9 cellular contexts compared by ENCODE assay signal in genomic region chr3:42072583-42072924, GRCh38. TPM values are rescaled to one million over a fixed set of nuclear protein-coding genes. Genes with fewer than 3 reads are reported as not detected.
DNase-seq lines count a peak whose midpoint lies in the region; ATAC-seq and TF ChIP-seq lines count a peak whose summit lies in the region.
"Had no signal": no experiment of that assay in that cellular context is flagged by ENCODE, and none has a peak within 500 bp of the region (broad histone marks: within the 10 kb centered on the region; RNA-seq: fewer than 3 reads in every experiment).

No MANE protein-coding gene starts in this region.

- peaks cover 21% of the 10 kb centered on the region for H3K9me3 Mint-ChIP-seq in glutamatergic neuron (ENCODE audit: unreplicated experiment)
- peaks cover 6% of the 10 kb centered on the region for H3K9me3 Mint-ChIP-seq in T-helper 2 cell treated with Interferon-gamma antibody and Interleukin-4, amounts not matched to agents 5 μg/mL and 100 μg/mL, for 36 hours

- H3K4me3 Mint-ChIP-seq in glutamatergic neuron (ENCODE audit: unreplicated experiment): peak overlapping the region; percentile 68
- H3K4me3 Mint-ChIP-seq in T-helper 2 cell treated with Interferon-gamma antibody and Interleukin-4, amounts not matched to agents 5 μg/mL and 100 μg/mL, for 36 hours: no peak overlapping the region

- no peaks in the 10 kb centered on the region for H4K20me1 ChIP-seq in SU-DHL-6 (ENCODE audit: low read depth, low read length)

- H3K4me2 ChIP-seq in SU-DHL-6 (ENCODE audit: low read depth, low read length, poor library complexity, severe bottlenecking): peak overlapping the region; percentile 68

- ATAC-seq in GM21528 (IDR thresholded peaks at IDR 0.05; ENCODE audit: low FRiP score, unreplicated experiment): peak; percentile 16

- H2AFZ ChIP-seq in SU-DHL-6 (ENCODE audit: low read depth, low read length, severe bottlenecking): no peak overlapping the region

- TF ChIP-seq CTCF in SU-DHL-6 (IDR thresholded peaks at IDR 0.05; ENCODE audit: insufficient read depth, low read length, poor library complexity, severe bottlenecking) (no peak), glutamatergic neuron (IDR thresholded peaks at IDR 0.05; ENCODE audit: partially characterized antibody, unreplicated experiment) (no peak)

- peaks cover 31% of the 10 kb centered on the region for H3F3A ChIP-seq in SU-DHL-6 (ENCODE audit: insufficient read depth)

- H3K9ac ChIP-seq in SU-DHL-6 (ENCODE audit: low read length) (peak overlapping the region; percentile 30), skeletal muscle tissue (ENCODE audit: low read depth in 1 of 3, low read length in 3 of 3) (peak overlapping the region; percentile 62 to 90 (median 83))

- H3K4me3 ChIP-seq in SU-DHL-6 (ENCODE audit: insufficient read depth, low read length, poor library complexity, severe bottlenecking) (peak overlapping the region; percentile 4), skeletal muscle tissue (ENCODE audit: low read length in 3 of 3) (peak overlapping the region; percentile 66 to 75 (median 72))

- H3K27ac Mint-ChIP-seq in glutamatergic neuron (ENCODE audit: unreplicated experiment): peak overlapping the region; percentile 69
- H3K27ac Mint-ChIP-seq in T-helper 2 cell treated with Interferon-gamma antibody and Interleukin-4, amounts not matched to agents 5 μg/mL and 100 μg/mL, for 36 hours: no peak overlapping the region

- H3K79me2 ChIP-seq in SU-DHL-6 (ENCODE audit: insufficient read depth, low read length): peaks cover 96% of the 10 kb centered on the region

- H3K4me1 ChIP-seq in skeletal muscle tissue (ENCODE audit: control insufficient read depth in 3 of 3, insufficient read depth in 3 of 3, low read length in 3 of 3): peaks cover 57 to 64% (median 62%) of the 10 kb centered on the region in 3 donors

- H3K27me3 ChIP-seq in SU-DHL-6 (ENCODE audit: low read length): no peaks in the 10 kb centered on the region
- no peaks in the 10 kb centered on the region for H3K27me3 ChIP-seq in skeletal muscle tissue (ENCODE audit: control insufficient read depth in 3 of 3, insufficient read depth in 3 of 3, low read length in 3 of 3)

- H3K27me3 Mint-ChIP-seq in glutamatergic neuron (ENCODE audit: unreplicated experiment): peaks cover 12% of the 10 kb centered on the region
- no peaks in the 10 kb centered on the region for H3K27me3 Mint-ChIP-seq in T-helper 2 cell treated with Interferon-gamma antibody and Interleukin-4, amounts not matched to agents 5 μg/mL and 100 μg/mL, for 36 hours (ENCODE audit: low read depth)

- no peak for DNase-seq in glutamatergic neuron
- DNase-seq in NCI-H1930 (lab: John Stamatoyannopoulos, UW): no peak
- no peak for DNase-seq in GOT3 (lab: John Stamatoyannopoulos, UW)
- no peak for DNase-seq in T-helper 2 cell treated with Interferon-gamma antibody and Interleukin-4, amounts not matched to agents 5 μg/mL and 100 μg/mL, for 36 hours (ENCODE audit: low spot score)
- DNase-seq in activated T-cell treated with anti-CD3 and anti-CD28 coated beads, Interleukin-2, amount 50 U/mL, for 48 hours: no peak
- DNase-seq: T-helper 2 cell had no signal

- peaks cover 2% of the 10 kb centered on the region for H3K36me3 Mint-ChIP-seq in glutamatergic neuron (ENCODE audit: unreplicated experiment)
- peaks cover 4% of the 10 kb centered on the region for H3K36me3 Mint-ChIP-seq in T-helper 2 cell treated with Interferon-gamma antibody and Interleukin-4, amounts not matched to agents 5 μg/mL and 100 μg/mL, for 36 hours (ENCODE audit: low read depth)

- H3K9me3 ChIP-seq in SU-DHL-6 (ENCODE audit: insufficient read depth, low read length) (no peaks in the 10 kb centered on the region), skeletal muscle tissue (ENCODE audit: control insufficient read depth in 3 of 3, low read length in 3 of 3) (no peaks in the 10 kb centered on the region)

- peaks cover 48% of the 10 kb centered on the region for H3K4me1 Mint-ChIP-seq in glutamatergic neuron (ENCODE audit: low read depth, unreplicated experiment)
- H3K4me1 Mint-ChIP-seq in T-helper 2 cell treated with Interferon-gamma antibody and Interleukin-4, amounts not matched to agents 5 μg/mL and 100 μg/mL, for 36 hours (ENCODE audit: low read depth): peaks cover 2% of the 10 kb centered on the region

- peak overlapping the region; percentile 84 for H3K27ac ChIP-seq in SU-DHL-6 (ENCODE audit: low read depth, low read length)
- H3K27ac ChIP-seq in skeletal muscle tissue (ENCODE audit: low read depth, low read length): peak overlapping the region; percentile 88

- H3K36me3 ChIP-seq in SU-DHL-6 (ENCODE audit: low read length) (no peaks in the 10 kb centered on the region), skeletal muscle tissue (ENCODE audit: control insufficient read depth in 3 of 3, insufficient read depth in 3 of 3, low read length in 3 of 3) (no peaks in the 10 kb centered on the region)

- no peaks in the 10 kb centered on the region for H3K9me2 ChIP-seq in SU-DHL-6 (replicated peaks; ENCODE audit: insufficient read depth, low read length)

RNA-seq across cellular contexts. Expression of gene TRAK1, which starts 18.6 kb away (rescaled TPM):
- total RNA-seq in glutamatergic neuron (ENCODE audit: unreplicated experiment) (308 TPM), skeletal muscle tissue (57.9 TPM)
